ENCODE assay signal across 9 cellular contexts in genomic region chr3:108132727-108133373, GRCh38. TPM values are rescaled to one million over a fixed set of nuclear protein-coding genes. Genes with fewer than 3 reads are reported as not detected.
DNase-seq lines count a peak whose midpoint lies in the region; ATAC-seq and TF ChIP-seq lines count a peak whose summit lies in the region.
"Had no signal": no experiment of that assay in that cellular context is flagged by ENCODE, and none has a peak within 500 bp of the region (broad histone marks: within the 10 kb centered on the region; RNA-seq: fewer than 3 reads in every experiment).

No MANE protein-coding gene starts in this region.

- no peak for TF ChIP-seq POLR2A in tibial nerve (IDR thresholded peaks at IDR 0.05)

- H3K27ac Mint-ChIP-seq in effector memory CD8-positive, alpha-beta T cell = peak overlapping the region; percentile 41 to 92

- H3K36me3 Mint-ChIP-seq in effector memory CD8-positive, alpha-beta T cell (ENCODE audit: insufficient read depth) = peaks cover 4% of the 10 kb centered on the region

- TF ChIP-seq CTCF in Panc1 (IDR thresholded peaks at IDR 0.05) (no peak), tibial nerve (IDR thresholded peaks at IDR 0.05) (no peak)

- H3K36me3 ChIP-seq in Panc1 (ENCODE audit: control insufficient read depth, insufficient read depth, low read length) (no peaks in the 10 kb centered on the region), tibial nerve (no peaks in the 10 kb centered on the region)

- POLR2A ChIA-PET in Panc1 (lab: Charles Lee) = no interaction called here

- in situ Hi-C loops in Panc1 (cut with HindIII; ENCODE audit: low pct_unique_long_range_greater_than_20kb, low sequenced_read_pairs) = no loop called here

- ATAC-seq in Panc1 (peak; percentile 71), HG03439 (IDR thresholded peaks at IDR 0.05; ENCODE audit: unreplicated experiment) (no peak)
- ATAC-seq in effector memory CD8-positive, alpha-beta T cell (replicated peaks) = no peak

- TF ChIP-seq EP300 in tibial nerve (IDR thresholded peaks at IDR 0.05) = no peak

- H3K27me3 Mint-ChIP-seq in effector memory CD8-positive, alpha-beta T cell = no peaks in the 10 kb centered on the region

- intact Hi-C loops in Panc1 (cut with micrococcal nuclease; ENCODE audit: unreplicated experiment) = no loop called here

- H3K4me1 ChIP-seq in Panc1 (ENCODE audit: control insufficient read depth, insufficient read depth, low read length) = peaks cover 27% of the 10 kb centered on the region
- H3K4me1 ChIP-seq in tibial nerve = no peaks in the 10 kb centered on the region

- WGBS in tibial nerve, 2 donors = 36 to 59% methylated on average over 3 of the region's 3 CpGs

- H3K4me3 Mint-ChIP-seq in effector memory CD8-positive, alpha-beta T cell = peak overlapping the region; percentile 58 to 76

- DNase-seq in NOMO-1 treated with DMSO at 0.1 percent for 48 hours (lab: John Stamatoyannopoulos, UW; ENCODE audit: unreplicated experiment) (peak; percentile 41), NOMO-1 treated with dmso at 0.1 percent for 144 hours (lab: John Stamatoyannopoulos, UW; ENCODE audit: unreplicated experiment) (no peak), Panc1 (ENCODE audit: low read depth, low spot score) (peak; percentile 61), DMS153 (lab: John Stamatoyannopoulos, UW) (no peak), tibial nerve (ENCODE audit: low spot score in 2 of 2) (no peak)
- DNase-seq in effector memory CD8-positive, alpha-beta T cell = no peak
- DNase-seq: activated CD4-positive, alpha-beta T cell treated with anti-CD3 and anti-CD28 coated beads for 48 hours had no signal

- H3K4me1 Mint-ChIP-seq in effector memory CD8-positive, alpha-beta T cell (ENCODE audit: low read depth in 2 of 2) = peaks cover 31 to 69% of the 10 kb centered on the region in 2 donors

- H3K27me3 ChIP-seq in Panc1 (ENCODE audit: control insufficient read depth, insufficient read depth, low read length) (no peaks in the 10 kb centered on the region), tibial nerve (no peaks in the 10 kb centered on the region)

- peak overlapping the region in 1 of 2 experiments; percentile 2; a peak in 1 of 4 replicates for H3K4me3 ChIP-seq in Panc1 (ENCODE audit: low read depth in 2 of 2, low read length in 2 of 2)
- H3K4me3 ChIP-seq in skin epidermis = no peak overlapping the region
- H3K4me3 ChIP-seq in tibial nerve = no peak overlapping the region

- CTCF ChIA-PET in Panc1 (lab: Charles Lee) = no interaction called here

- H3K9me3 ChIP-seq in Panc1 (ENCODE audit: control insufficient read depth, insufficient read depth, low read depth, low read length) (no peaks in the 10 kb centered on the region), tibial nerve (no peaks in the 10 kb centered on the region)

- H3K27ac ChIP-seq in Panc1 (ENCODE audit: low read length) (peak overlapping the region; percentile 64), skin epidermis (peak overlapping the region in 11 of 21 experiments; percentile 11 to 81 (median 49)), tibial nerve (no peak overlapping the region)

- H3K9me3 Mint-ChIP-seq in effector memory CD8-positive, alpha-beta T cell = peaks cover 0 to 7% of the 10 kb centered on the region in 2 donors

- BruUV-seq in Panc1 (replicated peaks; lab: Mats Ljungman, UMichigan) = no TSS peak

RNA-seq across cellular contexts. Expression of gene CD47, which starts 42.0 kb away (rescaled TPM):
- total RNA-seq in Panc1 (2021; ENCODE audit: unreplicated experiment) = 89.7 TPM
- 50.1 TPM for polyA plus RNA-seq in Panc1 (2012; ENCODE audit: insufficient read length)
- 10 to 100 TPM; 57.9 to 63.9 (median 60.5) TPM for total RNA-seq in tibial nerve

Comparison
In these comparisons a context has a peak if more than half of its experiments do, and no peak if none do; other contexts are left out.
1. DNase-seq: peak in NOMO-1 treated with DMSO at 0.1 percent for 48 hours (single experiment) and Panc1 (single experiment); none in NOMO-1 treated with dmso at 0.1 percent for 144 hours (single experiment), effector memory CD8-positive, alpha-beta T cell (0 of 3), DMS153 (single experiment) and tibial nerve (0 of 2).
2. H3K27ac ChIP-seq: peak in Panc1 (single experiment) and skin epidermis (11 of 21); none in tibial nerve (0 of 4).